1 cellular context compared by ENCODE assay signal in the genomic region with DNA sequence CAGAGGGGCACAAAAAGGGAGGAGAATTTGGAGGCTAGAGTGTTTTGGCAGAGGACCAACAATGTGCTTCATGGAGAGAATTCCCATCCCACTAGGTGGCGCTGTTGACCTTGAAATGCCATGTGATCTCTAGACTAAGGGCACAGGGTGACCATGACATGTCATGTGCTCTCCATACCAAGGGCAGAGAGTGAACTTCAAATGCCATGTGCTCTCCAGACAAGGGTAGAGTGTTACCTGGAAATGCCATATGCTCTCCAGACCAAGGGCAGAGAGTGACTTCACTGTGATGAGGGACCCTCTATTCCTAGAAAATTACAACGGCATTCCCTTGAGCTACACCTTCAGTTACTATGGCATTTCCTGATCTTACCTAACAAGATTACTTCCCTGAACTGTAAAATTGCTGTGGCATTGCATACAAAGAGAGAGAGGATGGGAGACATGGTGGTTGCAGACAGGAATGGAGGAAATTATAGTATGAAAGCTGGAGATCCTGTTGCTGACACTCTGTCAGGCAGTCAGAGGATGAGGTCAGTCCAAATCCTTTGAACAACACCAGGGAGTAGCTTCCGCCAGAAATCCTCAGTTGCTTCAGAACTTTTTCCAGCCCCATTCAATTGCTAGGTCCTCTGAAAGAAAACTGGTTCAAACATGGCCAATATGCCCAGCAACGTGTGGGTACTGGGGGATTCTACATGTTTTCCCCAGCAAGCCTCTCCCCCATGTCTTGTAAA.
TF ChIP-seq lines count a peak whose summit lies in the region.

No MANE protein-coding gene starts in this region.

TF ChIP-seq in WTC11, 78 proteins besides CTCF, POLR2A, EP300 and RAD21 (continued from another document):
- TF ChIP-seq, protein P1, sequence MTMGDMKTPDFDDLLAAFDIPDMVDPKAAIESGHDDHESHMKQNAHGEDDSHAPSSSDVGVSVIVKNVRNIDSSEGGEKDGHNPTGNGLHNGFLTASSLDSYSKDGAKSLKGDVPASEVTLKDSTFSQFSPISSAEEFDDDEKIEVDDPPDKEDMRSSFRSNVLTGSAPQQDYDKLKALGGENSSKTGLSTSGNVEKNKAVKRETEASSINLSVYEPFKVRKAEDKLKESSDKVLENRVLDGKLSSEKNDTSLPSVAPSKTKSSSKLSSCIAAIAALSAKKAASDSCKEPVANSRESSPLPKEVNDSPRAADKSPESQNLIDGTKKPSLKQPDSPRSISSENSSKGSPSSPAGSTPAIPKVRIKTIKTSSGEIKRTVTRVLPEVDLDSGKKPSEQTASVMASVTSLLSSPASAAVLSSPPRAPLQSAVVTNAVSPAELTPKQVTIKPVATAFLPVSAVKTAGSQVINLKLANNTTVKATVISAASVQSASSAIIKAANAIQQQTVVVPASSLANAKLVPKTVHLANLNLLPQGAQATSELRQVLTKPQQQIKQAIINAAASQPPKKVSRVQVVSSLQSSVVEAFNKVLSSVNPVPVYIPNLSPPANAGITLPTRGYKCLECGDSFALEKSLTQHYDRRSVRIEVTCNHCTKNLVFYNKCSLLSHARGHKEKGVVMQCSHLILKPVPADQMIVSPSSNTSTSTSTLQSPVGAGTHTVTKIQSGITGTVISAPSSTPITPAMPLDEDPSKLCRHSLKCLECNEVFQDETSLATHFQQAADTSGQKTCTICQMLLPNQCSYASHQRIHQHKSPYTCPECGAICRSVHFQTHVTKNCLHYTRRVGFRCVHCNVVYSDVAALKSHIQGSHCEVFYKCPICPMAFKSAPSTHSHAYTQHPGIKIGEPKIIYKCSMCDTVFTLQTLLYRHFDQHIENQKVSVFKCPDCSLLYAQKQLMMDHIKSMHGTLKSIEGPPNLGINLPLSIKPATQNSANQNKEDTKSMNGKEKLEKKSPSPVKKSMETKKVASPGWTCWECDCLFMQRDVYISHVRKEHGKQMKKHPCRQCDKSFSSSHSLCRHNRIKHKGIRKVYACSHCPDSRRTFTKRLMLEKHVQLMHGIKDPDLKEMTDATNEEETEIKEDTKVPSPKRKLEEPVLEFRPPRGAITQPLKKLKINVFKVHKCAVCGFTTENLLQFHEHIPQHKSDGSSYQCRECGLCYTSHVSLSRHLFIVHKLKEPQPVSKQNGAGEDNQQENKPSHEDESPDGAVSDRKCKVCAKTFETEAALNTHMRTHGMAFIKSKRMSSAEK (CRISPR knock-in tag; IDR thresholded peaks at IDR 0.05; ENCODE audit: borderline replicate concordance) = peak; percentile 80; the same call in 1 of the 2 replicates
- TF ChIP-seq ZNF138 (CRISPR knock-in tag; conservative IDR thresholded peaks at IDR 0.05) (no peak), SMAD4 (CRISPR knock-in tag; IDR thresholded peaks at IDR 0.05) (no peak), ETV6 (CRISPR knock-in tag; IDR thresholded peaks at IDR 0.05) (no peak), GTF2I (CRISPR knock-in tag; conservative IDR thresholded peaks at IDR 0.05) (no peak), MYBL2 (CRISPR knock-in tag; IDR thresholded peaks at IDR 0.05) (no peak), MXD4 (CRISPR knock-in tag; IDR thresholded peaks at IDR 0.05; ENCODE audit: borderline replicate concordance) (no peak), GRHL2 (CRISPR knock-in tag; IDR thresholded peaks at IDR 0.05; ENCODE audit: insufficient replicate concordance, severe bottlenecking) (no peak), JAZF1 (CRISPR knock-in tag; IDR thresholded peaks at IDR 0.05) (no peak), TEAD1 (CRISPR knock-in tag; IDR thresholded peaks at IDR 0.05) (0 out of 2 replicates have a peak, but pooled peaks have one; percentile 50), CREM (CRISPR knock-in tag; IDR thresholded peaks at IDR 0.05) (no peak), ZNF219 (CRISPR knock-in tag; IDR thresholded peaks at IDR 0.05; ENCODE audit: borderline replicate concordance) (no peak), ELF4 (CRISPR knock-in tag; IDR thresholded peaks at IDR 0.05; ENCODE audit: low read depth) (no peak), ZBTB21 (CRISPR knock-in tag; IDR thresholded peaks at IDR 0.05; ENCODE audit: borderline replicate concordance) (0 out of 2 replicates have a peak, but pooled peaks have one; percentile 52), TEAD4 (CRISPR knock-in tag; IDR thresholded peaks at IDR 0.05) (no peak), ZNF671 (CRISPR knock-in tag; IDR thresholded peaks at IDR 0.05) (no peak), KAT7 (CRISPR knock-in tag; IDR thresholded peaks at IDR 0.05; ENCODE audit: borderline replicate concordance) (no peak), ZNF263 (CRISPR knock-in tag; IDR thresholded peaks at IDR 0.05; ENCODE audit: low read depth) (no peak), TP53 (CRISPR knock-in tag; IDR thresholded peaks at IDR 0.05) (0 out of 2 replicates have a peak, but pooled peaks have one; percentile 31), FOXK1 (CRISPR knock-in tag; IDR thresholded peaks at IDR 0.05) (no peak), RELA (CRISPR knock-in tag; IDR thresholded peaks at IDR 0.05; ENCODE audit: borderline replicate concordance) (no peak), NR3C1 (CRISPR knock-in tag; conservative IDR thresholded peaks at IDR 0.05; ENCODE audit: low read depth) (no peak), SP1 (CRISPR knock-in tag; conservative IDR thresholded peaks at IDR 0.05) (no peak), ZNF121 (CRISPR knock-in tag; IDR thresholded peaks at IDR 0.05) (no peak), IRF2 (CRISPR knock-in tag; IDR thresholded peaks at IDR 0.05; ENCODE audit: borderline replicate concordance, low read depth) (no peak)
- TF ChIP-seq, protein P2, sequence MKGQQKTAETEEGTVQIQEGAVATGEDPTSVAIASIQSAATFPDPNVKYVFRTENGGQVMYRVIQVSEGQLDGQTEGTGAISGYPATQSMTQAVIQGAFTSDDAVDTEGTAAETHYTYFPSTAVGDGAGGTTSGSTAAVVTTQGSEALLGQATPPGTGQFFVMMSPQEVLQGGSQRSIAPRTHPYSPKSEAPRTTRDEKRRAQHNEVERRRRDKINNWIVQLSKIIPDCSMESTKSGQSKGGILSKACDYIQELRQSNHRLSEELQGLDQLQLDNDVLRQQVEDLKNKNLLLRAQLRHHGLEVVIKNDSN (CRISPR knock-in tag; IDR thresholded peaks at IDR 0.05) = peak; percentile 83
- TF ChIP-seq, protein P3, sequence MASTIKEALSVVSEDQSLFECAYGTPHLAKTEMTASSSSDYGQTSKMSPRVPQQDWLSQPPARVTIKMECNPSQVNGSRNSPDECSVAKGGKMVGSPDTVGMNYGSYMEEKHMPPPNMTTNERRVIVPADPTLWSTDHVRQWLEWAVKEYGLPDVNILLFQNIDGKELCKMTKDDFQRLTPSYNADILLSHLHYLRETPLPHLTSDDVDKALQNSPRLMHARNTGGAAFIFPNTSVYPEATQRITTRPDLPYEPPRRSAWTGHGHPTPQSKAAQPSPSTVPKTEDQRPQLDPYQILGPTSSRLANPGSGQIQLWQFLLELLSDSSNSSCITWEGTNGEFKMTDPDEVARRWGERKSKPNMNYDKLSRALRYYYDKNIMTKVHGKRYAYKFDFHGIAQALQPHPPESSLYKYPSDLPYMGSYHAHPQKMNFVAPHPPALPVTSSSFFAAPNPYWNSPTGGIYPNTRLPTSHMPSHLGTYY (CRISPR knock-in tag; IDR thresholded peaks at IDR 0.05) = no peak; the same call in 1 of the 2 replicates
- TF ChIP-seq, protein P4, sequence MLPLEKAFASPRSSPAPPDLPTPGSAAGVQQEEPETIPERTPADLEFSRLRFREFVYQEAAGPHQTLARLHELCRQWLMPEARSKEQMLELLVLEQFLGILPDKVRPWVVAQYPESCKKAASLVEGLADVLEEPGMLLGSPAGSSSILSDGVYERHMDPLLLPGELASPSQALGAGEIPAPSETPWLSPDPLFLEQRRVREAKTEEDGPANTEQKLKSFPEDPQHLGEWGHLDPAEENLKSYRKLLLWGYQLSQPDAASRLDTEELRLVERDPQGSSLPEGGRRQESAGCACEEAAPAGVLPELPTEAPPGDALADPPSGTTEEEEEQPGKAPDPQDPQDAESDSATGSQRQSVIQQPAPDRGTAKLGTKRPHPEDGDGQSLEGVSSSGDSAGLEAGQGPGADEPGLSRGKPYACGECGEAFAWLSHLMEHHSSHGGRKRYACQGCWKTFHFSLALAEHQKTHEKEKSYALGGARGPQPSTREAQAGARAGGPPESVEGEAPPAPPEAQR (CRISPR knock-in tag; IDR thresholded peaks at IDR 0.05) = no peak
- TF ChIP-seq, protein P5, sequence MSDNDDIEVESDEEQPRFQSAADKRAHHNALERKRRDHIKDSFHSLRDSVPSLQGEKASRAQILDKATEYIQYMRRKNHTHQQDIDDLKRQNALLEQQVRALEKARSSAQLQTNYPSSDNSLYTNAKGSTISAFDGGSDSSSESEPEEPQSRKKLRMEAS (CRISPR knock-in tag; IDR thresholded peaks at IDR 0.05) = peak; percentile 95
- TF ChIP-seq, protein P6, sequence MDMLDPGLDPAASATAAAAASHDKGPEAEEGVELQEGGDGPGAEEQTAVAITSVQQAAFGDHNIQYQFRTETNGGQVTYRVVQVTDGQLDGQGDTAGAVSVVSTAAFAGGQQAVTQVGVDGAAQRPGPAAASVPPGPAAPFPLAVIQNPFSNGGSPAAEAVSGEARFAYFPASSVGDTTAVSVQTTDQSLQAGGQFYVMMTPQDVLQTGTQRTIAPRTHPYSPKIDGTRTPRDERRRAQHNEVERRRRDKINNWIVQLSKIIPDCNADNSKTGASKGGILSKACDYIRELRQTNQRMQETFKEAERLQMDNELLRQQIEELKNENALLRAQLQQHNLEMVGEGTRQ (CRISPR knock-in tag; IDR thresholded peaks at IDR 0.05) = peak; percentile 77
- TF ChIP-seq, protein P7, sequence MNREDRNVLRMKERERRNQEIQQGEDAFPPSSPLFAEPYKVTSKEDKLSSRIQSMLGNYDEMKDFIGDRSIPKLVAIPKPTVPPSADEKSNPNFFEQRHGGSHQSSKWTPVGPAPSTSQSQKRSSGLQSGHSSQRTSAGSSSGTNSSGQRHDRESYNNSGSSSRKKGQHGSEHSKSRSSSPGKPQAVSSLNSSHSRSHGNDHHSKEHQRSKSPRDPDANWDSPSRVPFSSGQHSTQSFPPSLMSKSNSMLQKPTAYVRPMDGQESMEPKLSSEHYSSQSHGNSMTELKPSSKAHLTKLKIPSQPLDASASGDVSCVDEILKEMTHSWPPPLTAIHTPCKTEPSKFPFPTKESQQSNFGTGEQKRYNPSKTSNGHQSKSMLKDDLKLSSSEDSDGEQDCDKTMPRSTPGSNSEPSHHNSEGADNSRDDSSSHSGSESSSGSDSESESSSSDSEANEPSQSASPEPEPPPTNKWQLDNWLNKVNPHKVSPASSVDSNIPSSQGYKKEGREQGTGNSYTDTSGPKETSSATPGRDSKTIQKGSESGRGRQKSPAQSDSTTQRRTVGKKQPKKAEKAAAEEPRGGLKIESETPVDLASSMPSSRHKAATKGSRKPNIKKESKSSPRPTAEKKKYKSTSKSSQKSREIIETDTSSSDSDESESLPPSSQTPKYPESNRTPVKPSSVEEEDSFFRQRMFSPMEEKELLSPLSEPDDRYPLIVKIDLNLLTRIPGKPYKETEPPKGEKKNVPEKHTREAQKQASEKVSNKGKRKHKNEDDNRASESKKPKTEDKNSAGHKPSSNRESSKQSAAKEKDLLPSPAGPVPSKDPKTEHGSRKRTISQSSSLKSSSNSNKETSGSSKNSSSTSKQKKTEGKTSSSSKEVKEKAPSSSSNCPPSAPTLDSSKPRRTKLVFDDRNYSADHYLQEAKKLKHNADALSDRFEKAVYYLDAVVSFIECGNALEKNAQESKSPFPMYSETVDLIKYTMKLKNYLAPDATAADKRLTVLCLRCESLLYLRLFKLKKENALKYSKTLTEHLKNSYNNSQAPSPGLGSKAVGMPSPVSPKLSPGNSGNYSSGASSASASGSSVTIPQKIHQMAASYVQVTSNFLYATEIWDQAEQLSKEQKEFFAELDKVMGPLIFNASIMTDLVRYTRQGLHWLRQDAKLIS (CRISPR knock-in tag; IDR thresholded peaks at IDR 0.05; ENCODE audit: borderline replicate concordance) = no peak
- TF ChIP-seq, protein P8, sequence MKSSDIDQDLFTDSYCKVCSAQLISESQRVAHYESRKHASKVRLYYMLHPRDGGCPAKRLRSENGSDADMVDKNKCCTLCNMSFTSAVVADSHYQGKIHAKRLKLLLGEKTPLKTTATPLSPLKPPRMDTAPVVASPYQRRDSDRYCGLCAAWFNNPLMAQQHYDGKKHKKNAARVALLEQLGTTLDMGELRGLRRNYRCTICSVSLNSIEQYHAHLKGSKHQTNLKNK (CRISPR knock-in tag; IDR thresholded peaks at IDR 0.05) = no peak
- TF ChIP-seq, protein P9, sequence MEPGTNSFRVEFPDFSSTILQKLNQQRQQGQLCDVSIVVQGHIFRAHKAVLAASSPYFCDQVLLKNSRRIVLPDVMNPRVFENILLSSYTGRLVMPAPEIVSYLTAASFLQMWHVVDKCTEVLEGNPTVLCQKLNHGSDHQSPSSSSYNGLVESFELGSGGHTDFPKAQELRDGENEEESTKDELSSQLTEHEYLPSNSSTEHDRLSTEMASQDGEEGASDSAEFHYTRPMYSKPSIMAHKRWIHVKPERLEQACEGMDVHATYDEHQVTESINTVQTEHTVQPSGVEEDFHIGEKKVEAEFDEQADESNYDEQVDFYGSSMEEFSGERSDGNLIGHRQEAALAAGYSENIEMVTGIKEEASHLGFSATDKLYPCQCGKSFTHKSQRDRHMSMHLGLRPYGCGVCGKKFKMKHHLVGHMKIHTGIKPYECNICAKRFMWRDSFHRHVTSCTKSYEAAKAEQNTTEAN (CRISPR knock-in tag; IDR thresholded peaks at IDR 0.05) = no peak
- TF ChIP-seq, protein P10, sequence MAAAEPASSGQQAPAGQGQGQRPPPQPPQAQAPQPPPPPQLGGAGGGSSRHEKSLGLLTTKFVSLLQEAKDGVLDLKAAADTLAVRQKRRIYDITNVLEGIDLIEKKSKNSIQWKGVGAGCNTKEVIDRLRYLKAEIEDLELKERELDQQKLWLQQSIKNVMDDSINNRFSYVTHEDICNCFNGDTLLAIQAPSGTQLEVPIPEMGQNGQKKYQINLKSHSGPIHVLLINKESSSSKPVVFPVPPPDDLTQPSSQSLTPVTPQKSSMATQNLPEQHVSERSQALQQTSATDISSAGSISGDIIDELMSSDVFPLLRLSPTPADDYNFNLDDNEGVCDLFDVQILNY (CRISPR knock-in tag; IDR thresholded peaks at IDR 0.05) = no peak
